1 cellular context compared by ENCODE assay signal in the genomic region with DNA sequence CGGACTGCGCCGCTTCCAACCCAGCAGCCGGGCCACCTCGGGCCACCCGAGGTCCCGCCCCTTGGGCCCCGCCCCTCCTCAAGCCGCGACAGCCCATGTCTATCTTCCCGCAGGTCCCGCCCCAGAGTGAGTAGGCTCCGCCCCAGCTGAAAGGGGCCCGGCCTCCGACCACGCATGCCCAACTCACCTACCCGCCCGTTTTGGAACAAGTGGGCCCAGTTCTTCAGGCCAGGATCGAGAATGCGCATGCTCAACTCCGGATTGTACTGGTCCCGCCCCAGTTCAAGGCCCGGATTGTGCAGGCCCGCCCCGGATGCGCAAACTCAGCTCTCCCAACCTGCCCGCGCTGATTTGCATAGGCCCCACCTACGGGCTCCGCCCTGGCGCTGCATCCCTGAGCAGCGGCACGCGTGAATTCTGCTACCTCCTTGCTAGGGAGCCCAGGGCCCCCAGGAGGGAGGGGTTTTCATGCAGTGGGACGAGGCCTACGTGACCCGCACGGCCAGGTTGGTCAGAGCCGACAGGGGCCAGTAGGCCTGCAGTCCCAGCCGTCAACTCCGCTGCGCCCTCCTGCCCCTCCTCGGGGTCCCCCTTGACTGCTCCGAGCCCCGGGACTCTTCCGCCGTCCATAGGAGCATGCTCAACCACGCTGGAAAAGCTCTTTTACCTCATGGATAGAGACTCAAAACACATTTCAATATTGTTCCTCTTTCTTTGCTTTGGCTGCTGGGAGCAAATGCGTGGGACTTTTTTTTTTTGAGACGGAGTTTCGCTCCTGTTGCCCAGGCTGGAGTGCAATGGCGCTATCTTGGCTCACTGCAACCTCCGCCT.
A peak's percentile ranks its signal among the peaks of the same experiment; 100 is the strongest.
TF ChIP-seq lines count a peak whose summit lies in the region.

PFKFB4 (minus strand) TSS at position 8 of the 831 bp plus-strand sequence. CDS start 26 bp downstream, outside the sequence.

TF ChIP-seq in HepG2, 621 proteins besides CTCF, POLR2A, EP300 and RAD21 (continued from another document and continues in another):
- TF ChIP-seq, protein P1, sequence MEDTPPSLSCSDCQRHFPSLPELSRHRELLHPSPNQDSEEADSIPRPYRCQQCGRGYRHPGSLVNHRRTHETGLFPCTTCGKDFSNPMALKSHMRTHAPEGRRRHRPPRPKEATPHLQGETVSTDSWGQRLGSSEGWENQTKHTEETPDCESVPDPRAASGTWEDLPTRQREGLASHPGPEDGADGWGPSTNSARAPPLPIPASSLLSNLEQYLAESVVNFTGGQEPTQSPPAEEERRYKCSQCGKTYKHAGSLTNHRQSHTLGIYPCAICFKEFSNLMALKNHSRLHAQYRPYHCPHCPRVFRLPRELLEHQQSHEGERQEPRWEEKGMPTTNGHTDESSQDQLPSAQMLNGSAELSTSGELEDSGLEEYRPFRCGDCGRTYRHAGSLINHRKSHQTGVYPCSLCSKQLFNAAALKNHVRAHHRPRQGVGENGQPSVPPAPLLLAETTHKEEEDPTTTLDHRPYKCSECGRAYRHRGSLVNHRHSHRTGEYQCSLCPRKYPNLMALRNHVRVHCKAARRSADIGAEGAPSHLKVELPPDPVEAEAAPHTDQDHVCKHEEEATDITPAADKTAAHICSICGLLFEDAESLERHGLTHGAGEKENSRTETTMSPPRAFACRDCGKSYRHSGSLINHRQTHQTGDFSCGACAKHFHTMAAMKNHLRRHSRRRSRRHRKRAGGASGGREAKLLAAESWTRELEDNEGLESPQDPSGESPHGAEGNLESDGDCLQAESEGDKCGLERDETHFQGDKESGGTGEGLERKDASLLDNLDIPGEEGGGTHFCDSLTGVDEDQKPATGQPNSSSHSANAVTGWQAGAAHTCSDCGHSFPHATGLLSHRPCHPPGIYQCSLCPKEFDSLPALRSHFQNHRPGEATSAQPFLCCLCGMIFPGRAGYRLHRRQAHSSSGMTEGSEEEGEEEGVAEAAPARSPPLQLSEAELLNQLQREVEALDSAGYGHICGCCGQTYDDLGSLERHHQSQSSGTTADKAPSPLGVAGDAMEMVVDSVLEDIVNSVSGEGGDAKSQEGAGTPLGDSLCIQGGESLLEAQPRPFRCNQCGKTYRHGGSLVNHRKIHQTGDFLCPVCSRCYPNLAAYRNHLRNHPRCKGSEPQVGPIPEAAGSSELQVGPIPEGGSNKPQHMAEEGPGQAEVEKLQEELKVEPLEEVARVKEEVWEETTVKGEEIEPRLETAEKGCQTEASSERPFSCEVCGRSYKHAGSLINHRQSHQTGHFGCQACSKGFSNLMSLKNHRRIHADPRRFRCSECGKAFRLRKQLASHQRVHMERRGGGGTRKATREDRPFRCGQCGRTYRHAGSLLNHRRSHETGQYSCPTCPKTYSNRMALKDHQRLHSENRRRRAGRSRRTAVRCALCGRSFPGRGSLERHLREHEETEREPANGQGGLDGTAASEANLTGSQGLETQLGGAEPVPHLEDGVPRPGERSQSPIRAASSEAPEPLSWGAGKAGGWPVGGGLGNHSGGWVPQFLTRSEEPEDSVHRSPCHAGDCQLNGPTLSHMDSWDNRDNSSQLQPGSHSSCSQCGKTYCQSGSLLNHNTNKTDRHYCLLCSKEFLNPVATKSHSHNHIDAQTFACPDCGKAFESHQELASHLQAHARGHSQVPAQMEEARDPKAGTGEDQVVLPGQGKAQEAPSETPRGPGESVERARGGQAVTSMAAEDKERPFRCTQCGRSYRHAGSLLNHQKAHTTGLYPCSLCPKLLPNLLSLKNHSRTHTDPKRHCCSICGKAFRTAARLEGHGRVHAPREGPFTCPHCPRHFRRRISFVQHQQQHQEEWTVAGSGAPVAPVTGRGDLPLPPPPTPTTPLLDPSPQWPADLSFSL (CRISPR knock-in tag; IDR thresholded peaks at IDR 0.05): no peak
- TF ChIP-seq ZSCAN12 (CRISPR knock-in tag; IDR thresholded peaks at IDR 0.05) (0 out of 2 replicates have a peak, but pooled peaks have one; percentile 7), ZNF121 (CRISPR knock-in tag; IDR thresholded peaks at IDR 0.05) (0 out of 2 replicates have a peak, but pooled peaks have one; percentile 40), HHEX (CRISPR knock-in tag; IDR thresholded peaks at IDR 0.05) (no peak), ZNF770 (CRISPR knock-in tag; IDR thresholded peaks at IDR 0.05) (no peak), ZFP37 (CRISPR knock-in tag; IDR thresholded peaks at IDR 0.05; ENCODE audit: borderline replicate concordance) (peak; percentile 37; the same call in 1 of the 2 replicates), CCAR2 (optimal IDR thresholded peaks at IDR 0.05; ENCODE audit: low read depth, low read length) (no peak), ZSCAN21 (CRISPR knock-in tag; IDR thresholded peaks at IDR 0.05; ENCODE audit: borderline replicate concordance) (no peak; the same call in 1 of the 2 replicates), RFX5 (IDR thresholded peaks at IDR 0.05; ENCODE audit: low read depth, low read length) (no peak), ZBTB38 (CRISPR knock-in tag; IDR thresholded peaks at IDR 0.05) (peak; percentile 40; the same call in 1 of the 2 replicates), HNRNPLL (IDR thresholded peaks at IDR 0.05; ENCODE audit: low read depth, low read length, poor library complexity, severe bottlenecking) (peak; percentile 90), ZNF367 (CRISPR knock-in tag; IDR thresholded peaks at IDR 0.05; ENCODE audit: borderline replicate concordance) (no peak)
- TF ChIP-seq, protein P2, sequence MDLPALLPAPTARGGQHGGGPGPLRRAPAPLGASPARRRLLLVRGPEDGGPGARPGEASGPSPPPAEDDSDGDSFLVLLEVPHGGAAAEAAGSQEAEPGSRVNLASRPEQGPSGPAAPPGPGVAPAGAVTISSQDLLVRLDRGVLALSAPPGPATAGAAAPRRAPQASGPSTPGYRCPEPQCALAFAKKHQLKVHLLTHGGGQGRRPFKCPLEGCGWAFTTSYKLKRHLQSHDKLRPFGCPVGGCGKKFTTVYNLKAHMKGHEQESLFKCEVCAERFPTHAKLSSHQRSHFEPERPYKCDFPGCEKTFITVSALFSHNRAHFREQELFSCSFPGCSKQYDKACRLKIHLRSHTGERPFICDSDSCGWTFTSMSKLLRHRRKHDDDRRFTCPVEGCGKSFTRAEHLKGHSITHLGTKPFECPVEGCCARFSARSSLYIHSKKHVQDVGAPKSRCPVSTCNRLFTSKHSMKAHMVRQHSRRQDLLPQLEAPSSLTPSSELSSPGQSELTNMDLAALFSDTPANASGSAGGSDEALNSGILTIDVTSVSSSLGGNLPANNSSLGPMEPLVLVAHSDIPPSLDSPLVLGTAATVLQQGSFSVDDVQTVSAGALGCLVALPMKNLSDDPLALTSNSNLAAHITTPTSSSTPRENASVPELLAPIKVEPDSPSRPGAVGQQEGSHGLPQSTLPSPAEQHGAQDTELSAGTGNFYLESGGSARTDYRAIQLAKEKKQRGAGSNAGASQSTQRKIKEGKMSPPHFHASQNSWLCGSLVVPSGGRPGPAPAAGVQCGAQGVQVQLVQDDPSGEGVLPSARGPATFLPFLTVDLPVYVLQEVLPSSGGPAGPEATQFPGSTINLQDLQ (CRISPR knock-in tag; IDR thresholded peaks at IDR 0.05): no peak
- TF ChIP-seq, protein P3, sequence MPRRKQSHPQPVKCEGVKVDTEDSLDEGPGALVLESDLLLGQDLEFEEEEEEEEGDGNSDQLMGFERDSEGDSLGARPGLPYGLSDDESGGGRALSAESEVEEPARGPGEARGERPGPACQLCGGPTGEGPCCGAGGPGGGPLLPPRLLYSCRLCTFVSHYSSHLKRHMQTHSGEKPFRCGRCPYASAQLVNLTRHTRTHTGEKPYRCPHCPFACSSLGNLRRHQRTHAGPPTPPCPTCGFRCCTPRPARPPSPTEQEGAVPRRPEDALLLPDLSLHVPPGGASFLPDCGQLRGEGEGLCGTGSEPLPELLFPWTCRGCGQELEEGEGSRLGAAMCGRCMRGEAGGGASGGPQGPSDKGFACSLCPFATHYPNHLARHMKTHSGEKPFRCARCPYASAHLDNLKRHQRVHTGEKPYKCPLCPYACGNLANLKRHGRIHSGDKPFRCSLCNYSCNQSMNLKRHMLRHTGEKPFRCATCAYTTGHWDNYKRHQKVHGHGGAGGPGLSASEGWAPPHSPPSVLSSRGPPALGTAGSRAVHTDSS (CRISPR knock-in tag; conservative IDR thresholded peaks at IDR 0.05): no peak
- TF ChIP-seq, protein P4, sequence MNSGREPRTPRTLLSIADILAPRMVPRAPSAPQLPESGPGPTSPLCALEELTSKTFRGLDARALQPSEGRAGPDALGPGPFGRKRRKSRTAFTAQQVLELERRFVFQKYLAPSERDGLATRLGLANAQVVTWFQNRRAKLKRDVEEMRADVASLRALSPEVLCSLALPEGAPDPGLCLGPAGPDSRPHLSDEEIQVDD (CRISPR knock-in tag; IDR thresholded peaks at IDR 0.05; ENCODE audit: borderline replicate concordance): no peak
- TF ChIP-seq, protein P5, sequence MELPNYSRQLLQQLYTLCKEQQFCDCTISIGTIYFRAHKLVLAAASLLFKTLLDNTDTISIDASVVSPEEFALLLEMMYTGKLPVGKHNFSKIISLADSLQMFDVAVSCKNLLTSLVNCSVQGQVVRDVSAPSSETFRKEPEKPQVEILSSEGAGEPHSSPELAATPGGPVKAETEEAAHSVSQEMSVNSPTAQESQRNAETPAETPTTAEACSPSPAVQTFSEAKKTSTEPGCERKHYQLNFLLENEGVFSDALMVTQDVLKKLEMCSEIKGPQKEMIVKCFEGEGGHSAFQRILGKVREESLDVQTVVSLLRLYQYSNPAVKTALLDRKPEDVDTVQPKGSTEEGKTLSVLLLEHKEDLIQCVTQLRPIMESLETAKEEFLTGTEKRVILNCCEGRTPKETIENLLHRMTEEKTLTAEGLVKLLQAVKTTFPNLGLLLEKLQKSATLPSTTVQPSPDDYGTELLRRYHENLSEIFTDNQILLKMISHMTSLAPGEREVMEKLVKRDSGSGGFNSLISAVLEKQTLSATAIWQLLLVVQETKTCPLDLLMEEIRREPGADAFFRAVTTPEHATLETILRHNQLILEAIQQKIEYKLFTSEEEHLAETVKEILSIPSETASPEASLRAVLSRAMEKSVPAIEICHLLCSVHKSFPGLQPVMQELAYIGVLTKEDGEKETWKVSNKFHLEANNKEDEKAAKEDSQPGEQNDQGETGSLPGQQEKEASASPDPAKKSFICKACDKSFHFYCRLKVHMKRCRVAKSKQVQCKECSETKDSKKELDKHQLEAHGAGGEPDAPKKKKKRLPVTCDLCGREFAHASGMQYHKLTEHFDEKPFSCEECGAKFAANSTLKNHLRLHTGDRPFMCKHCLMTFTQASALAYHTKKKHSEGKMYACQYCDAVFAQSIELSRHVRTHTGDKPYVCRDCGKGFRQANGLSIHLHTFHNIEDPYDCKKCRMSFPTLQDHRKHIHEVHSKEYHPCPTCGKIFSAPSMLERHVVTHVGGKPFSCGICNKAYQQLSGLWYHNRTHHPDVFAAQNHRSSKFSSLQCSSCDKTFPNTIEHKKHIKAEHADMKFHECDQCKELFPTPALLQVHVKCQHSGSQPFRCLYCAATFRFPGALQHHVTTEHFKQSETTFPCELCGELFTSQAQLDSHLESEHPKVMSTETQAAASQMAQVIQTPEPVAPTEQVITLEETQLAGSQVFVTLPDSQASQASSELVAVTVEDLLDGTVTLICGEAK (IDR thresholded peaks at IDR 0.05): no peak
- TF ChIP-seq, protein P5 (CRISPR knock-in tag; IDR thresholded peaks at IDR 0.05): 0 out of 2 replicates have a peak, but pooled peaks have one; percentile 59
- TF ChIP-seq, protein P6, sequence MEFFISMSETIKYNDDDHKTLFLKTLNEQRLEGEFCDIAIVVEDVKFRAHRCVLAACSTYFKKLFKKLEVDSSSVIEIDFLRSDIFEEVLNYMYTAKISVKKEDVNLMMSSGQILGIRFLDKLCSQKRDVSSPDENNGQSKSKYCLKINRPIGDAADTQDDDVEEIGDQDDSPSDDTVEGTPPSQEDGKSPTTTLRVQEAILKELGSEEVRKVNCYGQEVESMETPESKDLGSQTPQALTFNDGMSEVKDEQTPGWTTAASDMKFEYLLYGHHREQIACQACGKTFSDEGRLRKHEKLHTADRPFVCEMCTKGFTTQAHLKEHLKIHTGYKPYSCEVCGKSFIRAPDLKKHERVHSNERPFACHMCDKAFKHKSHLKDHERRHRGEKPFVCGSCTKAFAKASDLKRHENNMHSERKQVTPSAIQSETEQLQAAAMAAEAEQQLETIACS (CRISPR knock-in tag; IDR thresholded peaks at IDR 0.05): no peak
